In the genomic region with DNA sequence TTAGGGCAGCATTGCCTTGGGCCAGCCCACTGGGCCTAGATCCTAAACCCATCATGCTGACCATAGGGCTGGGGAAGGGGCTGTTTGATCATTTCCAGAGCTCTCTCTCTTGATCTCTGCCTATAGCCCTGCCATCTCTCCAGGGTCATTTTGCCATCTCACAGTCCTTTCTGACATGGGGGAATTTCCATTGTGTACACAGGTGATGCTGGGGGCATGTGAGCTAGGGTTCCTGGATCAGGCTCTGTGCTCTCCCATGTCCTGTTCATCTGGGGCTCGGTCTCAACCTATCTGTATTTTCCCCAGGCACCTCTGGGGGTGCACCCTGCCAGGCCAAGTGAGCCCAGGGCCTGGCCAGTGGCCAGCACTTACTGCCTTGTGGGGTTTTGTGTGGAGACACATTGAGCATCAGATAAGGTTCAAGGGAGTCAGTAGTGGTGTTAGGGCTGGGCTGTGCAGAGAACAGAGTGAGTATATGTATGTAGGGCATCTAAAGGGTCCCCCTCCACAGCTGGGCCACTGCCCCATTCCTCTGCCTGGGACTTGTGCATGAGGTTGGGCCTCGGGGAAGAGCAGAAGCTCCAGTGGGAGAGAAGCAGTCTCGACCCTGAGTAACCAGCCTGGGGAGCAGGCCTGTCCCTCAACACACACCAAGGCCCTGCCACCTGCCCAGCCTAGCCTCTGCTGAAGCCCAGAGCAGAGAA, we compare ENCODE assay signal across 1 cellular context.
TF ChIP-seq lines count a peak whose summit lies in the region.

No MANE protein-coding gene starts in this region.

TF ChIP-seq in HepG2, 621 proteins besides CTCF, POLR2A, EP300 and RAD21:
- TF ChIP-seq ZNF597 (CRISPR knock-in tag; IDR thresholded peaks at IDR 0.05) (no peak), GABPB1 (CRISPR knock-in tag; IDR thresholded peaks at IDR 0.05) (no peak), ZNF274 (CRISPR knock-in tag; IDR thresholded peaks at IDR 0.05) (0 out of 2 replicates have a peak, but pooled peaks have one; percentile 40), FOXA3 (CRISPR knock-in tag; IDR thresholded peaks at IDR 0.05) (0 out of 2 replicates have a peak, but pooled peaks have one; percentile 12)
- TF ChIP-seq, protein P1, sequence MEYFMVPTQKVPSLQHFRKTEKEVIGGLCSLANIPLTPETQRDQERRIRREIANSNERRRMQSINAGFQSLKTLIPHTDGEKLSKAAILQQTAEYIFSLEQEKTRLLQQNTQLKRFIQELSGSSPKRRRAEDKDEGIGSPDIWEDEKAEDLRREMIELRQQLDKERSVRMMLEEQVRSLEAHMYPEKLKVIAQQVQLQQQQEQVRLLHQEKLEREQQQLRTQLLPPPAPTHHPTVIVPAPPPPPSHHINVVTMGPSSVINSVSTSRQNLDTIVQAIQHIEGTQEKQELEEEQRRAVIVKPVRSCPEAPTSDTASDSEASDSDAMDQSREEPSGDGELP (IDR thresholded peaks at IDR 0.05; ENCODE audit: borderline replicate concordance, low read depth) = peak; percentile 58; the same call in 1 of the 2 replicates
